ENCODE assay signal across 16 cellular contexts in the genomic region with DNA sequence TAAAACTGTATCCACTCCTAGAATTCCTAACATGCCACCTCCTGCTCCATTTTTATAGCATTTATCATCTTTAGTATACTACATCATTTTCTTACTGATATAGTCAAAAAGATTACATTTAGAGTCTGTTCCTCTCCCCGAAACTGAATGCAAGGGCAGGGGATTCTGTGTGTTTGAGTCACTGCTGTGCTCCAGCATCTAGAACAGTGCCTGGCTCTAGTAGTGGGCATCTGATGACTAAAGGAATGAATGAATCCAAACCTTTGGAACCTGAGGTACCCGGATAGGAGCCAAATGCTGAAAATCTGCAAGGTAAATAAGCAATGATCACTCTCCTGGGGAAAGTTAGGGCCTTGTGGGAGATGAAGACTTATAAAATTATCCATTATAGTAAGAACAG.
"Had no signal": no experiment of that assay in that cellular context is flagged by ENCODE, and none has a peak within 500 bp of the region (broad histone marks: within the 10 kb centered on the region; RNA-seq: fewer than 3 reads in every experiment).

No MANE protein-coding gene starts in this region.

- H3K9me3 Mint-ChIP-seq: stimulated activated naive CD8-positive, alpha-beta T cell treated with anti-CD3 and anti-CD28 coated beads, Interleukin-15, Interleukin-2, amounts not matched to agents 100 ng/mL and 50 ng/mL, for 24 hours had no signal

- DNase-seq: colonic mucosa; dermis blood vessel endothelial cell; esophagus squamous epithelium; foreskin fibroblast; hippocampal formation; naive thymus-derived CD4-positive, alpha-beta T cell; nephron progenitor cell; stimulated activated CD4-positive, alpha-beta T cell treated with anti-CD3 and anti-CD28 coated beads, Interleukin-4, amount 100 ng/mL, for 1 hour; stimulated activated CD8-positive, alpha-beta memory T cell treated with anti-CD3 and anti-CD28 coated beads, Interleukin-4, amount 100 ng/mL, for 48 hours; tibial artery; upper lobe of left lung; uterus had no signal

- H3K4me1 ChIP-seq: colonic mucosa, esophagus squamous epithelium, parathyroid adenoma, tibial artery, upper lobe of left lung, uterus had no signal

- H3K4me3 ChIP-seq: colonic mucosa, esophagus squamous epithelium, lung, tibial artery, upper lobe of left lung, uterus had no signal

- H3K27me3 Mint-ChIP-seq: naive thymus-derived CD4-positive, alpha-beta T cell; stimulated activated memory B cell treated with anti-CD40 and anti-IgM and Interleukin-4, amounts not matched to agents 10 μg/mL and 1 μg/mL and 100 μg/mL, for 72 hours; stimulated activated naive CD8-positive, alpha-beta T cell treated with anti-CD3 and anti-CD28 coated beads, Interleukin-15, Interleukin-2, amounts not matched to agents 100 ng/mL and 50 ng/mL, for 24 hours had no signal

- H3K9ac ChIP-seq: parathyroid adenoma had no signal

- H3K27ac Mint-ChIP-seq: nephron progenitor cell; stimulated activated memory B cell treated with anti-CD40 and anti-IgM and Interleukin-4, amounts not matched to agents 10 μg/mL and 1 μg/mL and 100 μg/mL, for 72 hours; stimulated activated naive CD8-positive, alpha-beta T cell treated with anti-CD3 and anti-CD28 coated beads, Interleukin-15, Interleukin-2, amounts not matched to agents 100 ng/mL and 50 ng/mL, for 24 hours had no signal

- H3K9me3 ChIP-seq: colonic mucosa, esophagus squamous epithelium, tibial artery, upper lobe of left lung, uterus had no signal

- H3K4me1 Mint-ChIP-seq: nephron progenitor cell had no signal

- H3K4me3 Mint-ChIP-seq: naive thymus-derived CD4-positive, alpha-beta T cell; nephron progenitor cell; stimulated activated memory B cell treated with anti-CD40 and anti-IgM and Interleukin-4, amounts not matched to agents 10 μg/mL and 1 μg/mL and 100 μg/mL, for 72 hours; stimulated activated naive CD8-positive, alpha-beta T cell treated with anti-CD3 and anti-CD28 coated beads, Interleukin-15, Interleukin-2, amounts not matched to agents 100 ng/mL and 50 ng/mL, for 24 hours had no signal

- ATAC-seq: naive thymus-derived CD4-positive, alpha-beta T cell; stimulated activated memory B cell treated with anti-CD40 and anti-IgM and Interleukin-4, amounts not matched to agents 10 μg/mL and 1 μg/mL and 100 μg/mL, for 72 hours had no signal

- H3K27me3 ChIP-seq: colonic mucosa, esophagus squamous epithelium, tibial artery, upper lobe of left lung, uterus had no signal

- H3K27ac ChIP-seq: colonic mucosa, esophagus squamous epithelium, parathyroid adenoma, tibial artery, upper lobe of left lung, uterus had no signal

- H3K36me3 ChIP-seq: uterus had no signal

- H2AFZ ChIP-seq: parathyroid adenoma had no signal
